ENCODE assay signal across 1 cellular context in genomic region chr6:139594333-139594965, GRCh38.
TF ChIP-seq lines count a peak whose summit lies in the region.

No MANE protein-coding gene starts in this region.

TF ChIP-seq in SK-N-SH treated with all-trans-retinoic acid at 6 μM for 48 hours, 23 proteins besides CTCF, POLR2A, EP300 and RAD21 (continued from another document):
- no peak for TF ChIP-seq TOX (CRISPR knock-in tag; IDR thresholded peaks at IDR 0.05; ENCODE audit: borderline replicate concordance)
- TF ChIP-seq PPARA (CRISPR knock-in tag; IDR thresholded peaks at IDR 0.05; ENCODE audit: borderline replicate concordance): no peak
- no peak for TF ChIP-seq TCF4 (CRISPR knock-in tag; IDR thresholded peaks at IDR 0.05; ENCODE audit: borderline replicate concordance)
